1 cellular context compared by ENCODE assay signal in the genomic region with DNA sequence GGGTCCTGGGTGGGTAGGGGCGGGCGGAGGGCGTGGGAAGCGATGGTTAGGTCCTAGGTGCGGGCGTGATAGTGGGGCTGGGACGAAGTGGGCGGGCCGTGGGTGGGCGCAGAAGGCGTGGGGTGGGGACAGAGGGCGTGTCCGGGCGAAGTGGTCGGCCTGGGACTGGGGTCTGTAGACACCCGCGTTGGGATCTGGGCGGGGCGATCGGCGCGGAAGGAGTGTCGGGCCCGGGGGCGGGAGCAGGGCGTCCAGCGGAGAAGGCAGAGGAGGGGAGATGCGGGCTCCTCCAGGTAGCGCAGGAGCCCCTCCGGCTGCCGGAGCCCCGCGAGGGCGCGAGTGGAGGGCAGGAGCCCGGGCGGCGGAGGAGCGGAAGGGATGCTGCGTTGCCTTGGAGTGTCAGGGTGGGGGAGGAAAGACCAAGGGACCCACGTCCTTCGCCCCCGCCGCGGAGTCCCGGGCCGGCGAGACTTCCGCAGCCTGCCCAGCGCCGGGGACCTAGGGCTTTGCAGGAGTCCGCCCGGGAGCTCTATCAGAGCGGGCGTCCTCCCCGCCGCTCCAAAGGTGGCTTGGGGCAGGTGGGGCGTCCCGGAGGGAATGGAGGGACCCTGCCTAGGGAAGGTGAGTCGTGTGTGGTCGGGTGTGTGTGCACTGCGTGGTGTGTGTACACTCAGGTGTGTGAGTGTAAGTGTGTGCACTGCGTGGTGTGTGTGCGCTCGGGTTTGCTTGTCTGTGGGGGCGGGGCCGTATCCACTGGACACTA.
TF ChIP-seq lines count a peak whose summit lies in the region.

No MANE protein-coding gene starts in this region.

TF ChIP-seq in GM12878, 131 proteins besides CTCF, POLR2A, EP300 and RAD21:
- 0 out of 3 replicates have a peak, but pooled peaks of 1 of the 2 experiments have one; percentile 5 for TF ChIP-seq EGR1 (IDR thresholded peaks at IDR 0.05; ENCODE audit: borderline replicate concordance in 1 of 2, low read depth in 2 of 2, low read length in 2 of 2)
- no peak for TF ChIP-seq SPI1 (IDR thresholded peaks at IDR 0.05; ENCODE audit: borderline replicate concordance, insufficient read depth, low read depth, low read length)
- TF ChIP-seq, protein P1, sequence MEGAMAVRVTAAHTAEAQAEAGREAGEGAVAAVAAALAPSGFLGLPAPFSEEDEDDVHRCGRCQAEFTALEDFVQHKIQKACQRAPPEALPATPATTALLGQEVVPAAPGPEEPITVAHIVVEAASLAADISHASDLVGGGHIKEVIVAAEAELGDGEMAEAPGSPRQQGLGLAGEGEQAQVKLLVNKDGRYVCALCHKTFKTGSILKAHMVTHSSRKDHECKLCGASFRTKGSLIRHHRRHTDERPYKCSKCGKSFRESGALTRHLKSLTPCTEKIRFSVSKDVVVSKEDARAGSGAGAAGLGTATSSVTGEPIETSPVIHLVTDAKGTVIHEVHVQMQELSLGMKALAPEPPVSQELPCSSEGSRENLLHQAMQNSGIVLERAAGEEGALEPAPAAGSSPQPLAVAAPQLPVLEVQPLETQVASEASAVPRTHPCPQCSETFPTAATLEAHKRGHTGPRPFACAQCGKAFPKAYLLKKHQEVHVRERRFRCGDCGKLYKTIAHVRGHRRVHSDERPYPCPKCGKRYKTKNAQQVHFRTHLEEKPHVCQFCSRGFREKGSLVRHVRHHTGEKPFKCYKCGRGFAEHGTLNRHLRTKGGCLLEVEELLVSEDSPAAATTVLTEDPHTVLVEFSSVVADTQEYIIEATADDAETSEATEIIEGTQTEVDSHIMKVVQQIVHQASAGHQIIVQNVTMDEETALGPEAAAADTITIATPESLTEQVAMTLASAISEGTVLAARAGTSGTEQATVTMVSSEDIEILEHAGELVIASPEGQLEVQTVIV (IDR thresholded peaks at IDR 0.05; ENCODE audit: borderline replicate concordance, partially characterized antibody) = no peak
- no peak for TF ChIP-seq CHD2 (IDR thresholded peaks at IDR 0.05; ENCODE audit: borderline replicate concordance, low read depth, low read length)
- TF ChIP-seq, protein P2, sequence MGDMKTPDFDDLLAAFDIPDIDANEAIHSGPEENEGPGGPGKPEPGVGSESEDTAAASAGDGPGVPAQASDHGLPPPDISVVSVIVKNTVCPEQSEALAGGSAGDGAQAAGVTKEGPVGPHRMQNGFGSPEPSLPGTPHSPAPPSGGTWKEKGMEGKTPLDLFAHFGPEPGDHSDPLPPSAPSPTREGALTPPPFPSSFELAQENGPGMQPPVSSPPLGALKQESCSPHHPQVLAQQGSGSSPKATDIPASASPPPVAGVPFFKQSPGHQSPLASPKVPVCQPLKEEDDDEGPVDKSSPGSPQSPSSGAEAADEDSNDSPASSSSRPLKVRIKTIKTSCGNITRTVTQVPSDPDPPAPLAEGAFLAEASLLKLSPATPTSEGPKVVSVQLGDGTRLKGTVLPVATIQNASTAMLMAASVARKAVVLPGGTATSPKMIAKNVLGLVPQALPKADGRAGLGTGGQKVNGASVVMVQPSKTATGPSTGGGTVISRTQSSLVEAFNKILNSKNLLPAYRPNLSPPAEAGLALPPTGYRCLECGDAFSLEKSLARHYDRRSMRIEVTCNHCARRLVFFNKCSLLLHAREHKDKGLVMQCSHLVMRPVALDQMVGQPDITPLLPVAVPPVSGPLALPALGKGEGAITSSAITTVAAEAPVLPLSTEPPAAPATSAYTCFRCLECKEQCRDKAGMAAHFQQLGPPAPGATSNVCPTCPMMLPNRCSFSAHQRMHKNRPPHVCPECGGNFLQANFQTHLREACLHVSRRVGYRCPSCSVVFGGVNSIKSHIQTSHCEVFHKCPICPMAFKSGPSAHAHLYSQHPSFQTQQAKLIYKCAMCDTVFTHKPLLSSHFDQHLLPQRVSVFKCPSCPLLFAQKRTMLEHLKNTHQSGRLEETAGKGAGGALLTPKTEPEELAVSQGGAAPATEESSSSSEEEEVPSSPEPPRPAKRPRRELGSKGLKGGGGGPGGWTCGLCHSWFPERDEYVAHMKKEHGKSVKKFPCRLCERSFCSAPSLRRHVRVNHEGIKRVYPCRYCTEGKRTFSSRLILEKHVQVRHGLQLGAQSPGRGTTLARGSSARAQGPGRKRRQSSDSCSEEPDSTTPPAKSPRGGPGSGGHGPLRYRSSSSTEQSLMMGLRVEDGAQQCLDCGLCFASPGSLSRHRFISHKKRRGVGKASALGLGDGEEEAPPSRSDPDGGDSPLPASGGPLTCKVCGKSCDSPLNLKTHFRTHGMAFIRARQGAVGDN (IDR thresholded peaks at IDR 0.05) = no peak
- no peak for TF ChIP-seq SREBF1 (IDR thresholded peaks at IDR 0.05; ENCODE audit: low read length)
- TF ChIP-seq SUPT20H (IDR thresholded peaks at IDR 0.05; ENCODE audit: borderline replicate concordance, control insufficient read depth, low read depth, low read length) = no peak
- no peak for TF ChIP-seq ATF7 (IDR thresholded peaks at IDR 0.05; ENCODE audit: low read depth)
- TF ChIP-seq, protein P3, sequence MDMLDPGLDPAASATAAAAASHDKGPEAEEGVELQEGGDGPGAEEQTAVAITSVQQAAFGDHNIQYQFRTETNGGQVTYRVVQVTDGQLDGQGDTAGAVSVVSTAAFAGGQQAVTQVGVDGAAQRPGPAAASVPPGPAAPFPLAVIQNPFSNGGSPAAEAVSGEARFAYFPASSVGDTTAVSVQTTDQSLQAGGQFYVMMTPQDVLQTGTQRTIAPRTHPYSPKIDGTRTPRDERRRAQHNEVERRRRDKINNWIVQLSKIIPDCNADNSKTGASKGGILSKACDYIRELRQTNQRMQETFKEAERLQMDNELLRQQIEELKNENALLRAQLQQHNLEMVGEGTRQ (IDR thresholded peaks at IDR 0.05; ENCODE audit: borderline replicate concordance, low read depth, low read length) = no peak
- peak; percentile 25 for TF ChIP-seq SP1 (IDR thresholded peaks at IDR 0.05; ENCODE audit: low read depth, low read length)
- TF ChIP-seq BHLHE40 (IDR thresholded peaks at IDR 0.05; ENCODE audit: borderline replicate concordance in 1 of 2, low read depth in 2 of 2, low read length in 1 of 2) = no peak
- 0 out of 2 replicates have a peak, but pooled peaks have one; percentile 23 for TF ChIP-seq IKZF1 (conservative IDR thresholded peaks at IDR 0.05)
- TF ChIP-seq POLR2AphosphoS5 (IDR thresholded peaks at IDR 0.05; ENCODE audit: low read length) = no peak
- TF ChIP-seq, protein P4, sequence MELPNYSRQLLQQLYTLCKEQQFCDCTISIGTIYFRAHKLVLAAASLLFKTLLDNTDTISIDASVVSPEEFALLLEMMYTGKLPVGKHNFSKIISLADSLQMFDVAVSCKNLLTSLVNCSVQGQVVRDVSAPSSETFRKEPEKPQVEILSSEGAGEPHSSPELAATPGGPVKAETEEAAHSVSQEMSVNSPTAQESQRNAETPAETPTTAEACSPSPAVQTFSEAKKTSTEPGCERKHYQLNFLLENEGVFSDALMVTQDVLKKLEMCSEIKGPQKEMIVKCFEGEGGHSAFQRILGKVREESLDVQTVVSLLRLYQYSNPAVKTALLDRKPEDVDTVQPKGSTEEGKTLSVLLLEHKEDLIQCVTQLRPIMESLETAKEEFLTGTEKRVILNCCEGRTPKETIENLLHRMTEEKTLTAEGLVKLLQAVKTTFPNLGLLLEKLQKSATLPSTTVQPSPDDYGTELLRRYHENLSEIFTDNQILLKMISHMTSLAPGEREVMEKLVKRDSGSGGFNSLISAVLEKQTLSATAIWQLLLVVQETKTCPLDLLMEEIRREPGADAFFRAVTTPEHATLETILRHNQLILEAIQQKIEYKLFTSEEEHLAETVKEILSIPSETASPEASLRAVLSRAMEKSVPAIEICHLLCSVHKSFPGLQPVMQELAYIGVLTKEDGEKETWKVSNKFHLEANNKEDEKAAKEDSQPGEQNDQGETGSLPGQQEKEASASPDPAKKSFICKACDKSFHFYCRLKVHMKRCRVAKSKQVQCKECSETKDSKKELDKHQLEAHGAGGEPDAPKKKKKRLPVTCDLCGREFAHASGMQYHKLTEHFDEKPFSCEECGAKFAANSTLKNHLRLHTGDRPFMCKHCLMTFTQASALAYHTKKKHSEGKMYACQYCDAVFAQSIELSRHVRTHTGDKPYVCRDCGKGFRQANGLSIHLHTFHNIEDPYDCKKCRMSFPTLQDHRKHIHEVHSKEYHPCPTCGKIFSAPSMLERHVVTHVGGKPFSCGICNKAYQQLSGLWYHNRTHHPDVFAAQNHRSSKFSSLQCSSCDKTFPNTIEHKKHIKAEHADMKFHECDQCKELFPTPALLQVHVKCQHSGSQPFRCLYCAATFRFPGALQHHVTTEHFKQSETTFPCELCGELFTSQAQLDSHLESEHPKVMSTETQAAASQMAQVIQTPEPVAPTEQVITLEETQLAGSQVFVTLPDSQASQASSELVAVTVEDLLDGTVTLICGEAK (IDR thresholded peaks at IDR 0.05; ENCODE audit: borderline replicate concordance) = no peak
- TF ChIP-seq, protein P5, sequence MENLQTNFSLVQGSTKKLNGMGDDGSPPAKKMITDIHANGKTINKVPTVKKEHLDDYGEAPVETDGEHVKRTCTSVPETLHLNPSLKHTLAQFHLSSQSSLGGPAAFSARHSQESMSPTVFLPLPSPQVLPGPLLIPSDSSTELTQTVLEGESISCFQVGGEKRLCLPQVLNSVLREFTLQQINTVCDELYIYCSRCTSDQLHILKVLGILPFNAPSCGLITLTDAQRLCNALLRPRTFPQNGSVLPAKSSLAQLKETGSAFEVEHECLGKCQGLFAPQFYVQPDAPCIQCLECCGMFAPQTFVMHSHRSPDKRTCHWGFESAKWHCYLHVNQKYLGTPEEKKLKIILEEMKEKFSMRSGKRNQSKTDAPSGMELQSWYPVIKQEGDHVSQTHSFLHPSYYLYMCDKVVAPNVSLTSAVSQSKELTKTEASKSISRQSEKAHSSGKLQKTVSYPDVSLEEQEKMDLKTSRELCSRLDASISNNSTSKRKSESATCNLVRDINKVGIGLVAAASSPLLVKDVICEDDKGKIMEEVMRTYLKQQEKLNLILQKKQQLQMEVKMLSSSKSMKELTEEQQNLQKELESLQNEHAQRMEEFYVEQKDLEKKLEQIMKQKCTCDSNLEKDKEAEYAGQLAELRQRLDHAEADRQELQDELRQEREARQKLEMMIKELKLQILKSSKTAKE (IDR thresholded peaks at IDR 0.05; ENCODE audit: low read depth, poor library complexity, severe bottlenecking) = no peak
- TF ChIP-seq TCF12 (IDR thresholded peaks at IDR 0.05; ENCODE audit: low read depth, low read length) = no peak
